ENCODE assay signal across 27 cellular contexts in genomic region chr15:26097216-26097615, GRCh38.
"Had no signal": no experiment of that assay in that cellular context is flagged by ENCODE, and none has a peak within 500 bp of the region (broad histone marks: within the 10 kb centered on the region; RNA-seq: fewer than 3 reads in every experiment).

No MANE protein-coding gene starts in this region.

- DNase-seq: colonic mucosa; effector memory CD4-positive, alpha-beta T cell; esophagus squamous epithelium; foreskin melanocyte; glutamatergic neuron; heart right ventricle; hippocampal formation; left cardiac atrium; left lung; naive thymus-derived CD8-positive, alpha-beta T cell; nephron progenitor cell; occipital lobe; ovary; posterior cingulate gyrus; retina; right lobe of liver; small intestine; stimulated activated CD4-positive, alpha-beta T cell treated with anti-CD3 and anti-CD28 coated beads, Interleukin-15, amount 100 ng/mL, for 24 hours; stimulated activated CD4-positive, alpha-beta T cell treated with anti-CD3 and anti-CD28 coated beads, Interleukin-2, amount 100 ng/mL, for 48 hours; stimulated activated CD8-positive, alpha-beta memory T cell treated with anti-CD3 and anti-CD28 coated beads, Interleukin-4, amount 100 ng/mL, for 48 hours; stimulated activated naive CD4-positive, alpha-beta T cell; stimulated activated naive CD8-positive, alpha-beta T cell treated with anti-CD3 and anti-CD28 coated beads, Interleukin-15, amount 100 ng/mL, for 72 hours; transverse colon; upper lobe of right lung; uterus had no signal

- H3K4me3 ChIP-seq: colonic mucosa, esophagus squamous epithelium, heart right ventricle, left lung, ovary, right lobe of liver, suprapubic skin, transverse colon, upper lobe of right lung, uterus had no signal

- H3K4me1 ChIP-seq: colonic mucosa, esophagus squamous epithelium, heart right ventricle, left lung, right lobe of liver, suprapubic skin, transverse colon, upper lobe of right lung, uterus had no signal

- H3K4me1 Mint-ChIP-seq: stimulated activated naive CD8-positive, alpha-beta T cell treated with anti-CD3 and anti-CD28 coated beads, Interleukin-15, amount 100 ng/mL, for 72 hours had no signal

- H3K9me3 Mint-ChIP-seq: dendritic cell treated with granulocyte-macrophage colony-stimulating factor and Interleukin-4, amounts not matched to agents 40 ng/mL and 50 ng/mL, for 4 days; naive thymus-derived CD8-positive, alpha-beta T cell; stimulated activated naive CD8-positive, alpha-beta T cell treated with anti-CD3 and anti-CD28 coated beads, Interleukin-15, amount 100 ng/mL, for 72 hours had no signal

- H3K27ac ChIP-seq: colonic mucosa, esophagus squamous epithelium, heart right ventricle, left lung, ovary, right lobe of liver, suprapubic skin, transverse colon, upper lobe of right lung, uterus had no signal

- H3K36me3 ChIP-seq: colonic mucosa, esophagus squamous epithelium, heart right ventricle, left lung, ovary, right lobe of liver, suprapubic skin, transverse colon, upper lobe of right lung, uterus had no signal

- H3K27ac Mint-ChIP-seq: dendritic cell treated with granulocyte-macrophage colony-stimulating factor and Interleukin-4, amounts not matched to agents 40 ng/mL and 50 ng/mL, for 4 days; naive thymus-derived CD8-positive, alpha-beta T cell; nephron progenitor cell; stimulated activated naive CD8-positive, alpha-beta T cell treated with anti-CD3 and anti-CD28 coated beads, Interleukin-15, amount 100 ng/mL, for 72 hours had no signal

- H3K9me3 ChIP-seq: colonic mucosa, esophagus squamous epithelium, heart right ventricle, left lung, ovary, right lobe of liver, suprapubic skin, transverse colon, upper lobe of right lung, uterus had no signal

- H3K4me3 Mint-ChIP-seq: dendritic cell treated with granulocyte-macrophage colony-stimulating factor and Interleukin-4, amounts not matched to agents 40 ng/mL and 50 ng/mL, for 4 days; naive thymus-derived CD8-positive, alpha-beta T cell; nephron progenitor cell; stimulated activated naive CD8-positive, alpha-beta T cell treated with anti-CD3 and anti-CD28 coated beads, Interleukin-15, amount 100 ng/mL, for 72 hours had no signal

- H3K27me3 ChIP-seq: colonic mucosa, ovary, right lobe of liver, transverse colon, upper lobe of right lung, uterus had no signal
